In genomic region chr3:123641505-123641904, GRCh38 we compare ENCODE assay signal across 22 cellular contexts. TPM values are rescaled to one million over a fixed set of nuclear protein-coding genes. Genes with fewer than 3 reads are reported as not detected.
DNase-seq lines count a peak whose midpoint lies in the region; ATAC-seq and TF ChIP-seq lines count a peak whose summit lies in the region.
"Had no signal": no experiment of that assay in that cellular context is flagged by ENCODE, and none has a peak within 500 bp of the region (broad histone marks: within the 10 kb centered on the region; RNA-seq: fewer than 3 reads in every experiment).

No MANE protein-coding gene starts in this region.

- H4K12ac ChIP-seq in trophoblast cell (ENCODE audit: low read depth, low read length) = no peak overlapping the region

- H3K9ac ChIP-seq in trophoblast cell (ENCODE audit: low read length) = no peak overlapping the region

- H3K4me1 ChIP-seq in adrenal gland (replicated peaks in 1 of 2) (no peaks in the 10 kb centered on the region), gastroesophageal sphincter (peaks cover 10 to 100% (median 12%) of the 10 kb centered on the region in 3 donors), trophoblast cell (ENCODE audit: control insufficient read depth in 1 of 2, insufficient read depth in 2 of 2, low read length in 2 of 2) (peaks cover 19 to 36% of the 10 kb centered on the region in 2 experiments), upper lobe of left lung (peaks cover 0 to 6% (median 1%) of the 10 kb centered on the region in 4 donors)
- H3K4me1 ChIP-seq: thyroid gland had no signal

- H3K79me2 ChIP-seq in trophoblast cell (ENCODE audit: control insufficient read depth, insufficient read depth, low read length, poor library complexity) = no peaks in the 10 kb centered on the region

- no peaks in the 10 kb centered on the region for H3K36me3 Mint-ChIP-seq in T-cell
- H3K36me3 Mint-ChIP-seq: naive thymus-derived CD4-positive, alpha-beta T cell had no signal

- H3K4me3 ChIP-seq in adrenal gland (no peak overlapping the region), gastroesophageal sphincter (no peak overlapping the region), trophoblast cell (ENCODE audit: low read depth, low read length) (no peak overlapping the region), upper lobe of left lung (no peak overlapping the region)
- H3K4me3 ChIP-seq: Peyer's patch, thyroid gland had no signal

- DNase-seq in adrenal gland (no peak), trophoblast cell (no peak), upper lobe of left lung (no peak), NK-92 (lab: John Stamatoyannopoulos, UW; ENCODE audit: unreplicated experiment) (no peak), T-cell (no peak)
- DNase-seq in stimulated activated CD4-positive, alpha-beta T cell treated with anti-CD3 and anti-CD28 coated beads, Interleukin-1b, Interleukin-23, amount 100 ng/mL, for 48 hours = no peak
- DNase-seq: activated naive CD4-positive, alpha-beta T cell treated with anti-CD3 and anti-CD28 coated beads, Interleukin-2, amount 50 U/mL, for 16 hours; Caco-2; HCEC 1CT; Kasumi-1; mesenchymal stem cell; naive thymus-derived CD4-positive, alpha-beta T cell; NCI-H1417 treated with DMSO at 0.1 percent for 48 hours; NCI-H2029 treated with DMSO at 0.1 percent for 48 hours; NCI-H526 treated with DMSO at 0.1 percent for 48 hours; Peyer's patch; stimulated activated naive CD4-positive, alpha-beta T cell; thyroid gland had no signal

- no peak for ATAC-seq in gastroesophageal sphincter
- no peak for ATAC-seq in upper lobe of left lung (ENCODE audit: low FRiP score in 2 of 2)
- no peak for ATAC-seq in T-cell (replicated peaks in 1 of 4)

- TF ChIP-seq EP300 in gastroesophageal sphincter (IDR thresholded peaks at IDR 0.05) (no peak), upper lobe of left lung (IDR thresholded peaks at IDR 0.05) (no peak)

- H3K4me2 ChIP-seq in trophoblast cell (ENCODE audit: low read length) = no peak overlapping the region

- H3K9me3 ChIP-seq in adrenal gland (replicated peaks in 1 of 3) (no peaks in the 10 kb centered on the region), gastroesophageal sphincter (no peaks in the 10 kb centered on the region), trophoblast cell (ENCODE audit: insufficient read depth, low read depth, low read length) (peaks cover 2% of the 10 kb centered on the region), upper lobe of left lung (no peaks in the 10 kb centered on the region)
- H3K9me3 ChIP-seq: Caco-2, Peyer's patch, thyroid gland had no signal

- H3K4me3 Mint-ChIP-seq in T-cell = no peak overlapping the region
- H3K4me3 Mint-ChIP-seq: naive thymus-derived CD4-positive, alpha-beta T cell; T-helper 2 cell treated with Interferon-gamma antibody and Interleukin-4, amounts not matched to agents 5 μg/mL and 100 μg/mL, for 36 hours had no signal

- H3K14ac ChIP-seq in trophoblast cell (ENCODE audit: low read length) = no peak overlapping the region

- no peak overlapping the region for H4K8ac ChIP-seq in trophoblast cell (ENCODE audit: low read depth, low read length)

- H3K36me3 ChIP-seq in adrenal gland (replicated peaks in 1 of 2) = no peaks in the 10 kb centered on the region
- H3K36me3 ChIP-seq in gastroesophageal sphincter = peaks cover 0 to 77% of the 10 kb centered on the region in 2 donors
- peaks cover 16 to 26% of the 10 kb centered on the region in 2 experiments for H3K36me3 ChIP-seq in trophoblast cell (ENCODE audit: control insufficient read depth in 1 of 2, insufficient read depth in 2 of 2, low read length in 2 of 2)
- peaks cover 7 to 75% (median 47%) of the 10 kb centered on the region in 4 donors for H3K36me3 ChIP-seq in upper lobe of left lung
- H3K36me3 ChIP-seq: thyroid gland had no signal

- H3K4me1 Mint-ChIP-seq in T-cell = no peaks in the 10 kb centered on the region

- WGBS in adrenal gland, 4 donors = 61 to 72% (median 66%) methylated on average over 4 of the region's 4 CpGs
- WGBS in gastroesophageal sphincter (ENCODE audit: low coverage in 1 of 2), 2 donors = 37 to 57% methylated on average over 2 to 4 of the region's 4 CpGs
- WGBS in trophoblast cell (ENCODE audit: extremely low coverage, insufficient coverage, insufficient read length) = 90% methylated on average over 2 of the region's 4 CpGs
- WGBS in upper lobe of left lung, 2 donors = 47 to 71% methylated on average over 3 to 4 of the region's 4 CpGs

- H2BK12ac ChIP-seq in trophoblast cell (ENCODE audit: low read length) = no peak overlapping the region

- intact Hi-C loops in adrenal gland (cut with DNase I) = no loop called here

- peaks cover 8% of the 10 kb centered on the region for H3K79me1 ChIP-seq in trophoblast cell (ENCODE audit: low read length)

- H3K18ac ChIP-seq in trophoblast cell (ENCODE audit: low read length) = no peak overlapping the region

- no peak overlapping the region for H2BK120ac ChIP-seq in trophoblast cell (ENCODE audit: insufficient read depth, low read length, poor library complexity)

- H3K27ac Mint-ChIP-seq in T-cell = no peak overlapping the region
- H3K27ac Mint-ChIP-seq: activated T-helper 2 cell treated with anti-CD3 and anti-CD28 coated beads, Interferon-gamma antibody, Interleukin-2, Interleukin-4, amounts not matched to agents 10 μg/mL and 5 μg/mL and 100 μg/mL, durations not matched to agents 14 hours and 24 hours and 36 hours; T-helper 2 cell treated with Interferon-gamma antibody and Interleukin-4, amounts not matched to agents 5 μg/mL and 100 μg/mL, for 36 hours had no signal

- no peak overlapping the region for H2AFZ ChIP-seq in trophoblast cell (ENCODE audit: insufficient read depth, low read length, poor library complexity)

- no peak overlapping the region for H2AK5ac ChIP-seq in trophoblast cell (ENCODE audit: low read length)

- POLR2A ChIA-PET in T-cell (lab: Charles Lee) = no interaction called here

- H4K91ac ChIP-seq in trophoblast cell (ENCODE audit: low read depth, low read length) = peak overlapping the region; percentile 37

- H3K27me3 ChIP-seq in adrenal gland (no peaks in the 10 kb centered on the region), gastroesophageal sphincter (no peaks in the 10 kb centered on the region), trophoblast cell (ENCODE audit: insufficient read depth, low read length) (no peaks in the 10 kb centered on the region), upper lobe of left lung (no peaks in the 10 kb centered on the region)
- H3K27me3 ChIP-seq: Peyer's patch, thyroid gland had no signal

- peaks cover 1 to 3% of the 10 kb centered on the region in 2 donors for H3K27me3 Mint-ChIP-seq in T-cell

- no peak overlapping the region for H3K4ac ChIP-seq in trophoblast cell (ENCODE audit: low read depth, low read length)

- no peak overlapping the region for H3K23ac ChIP-seq in trophoblast cell (ENCODE audit: low read length)

- H3K27ac ChIP-seq in adrenal gland (peak overlapping the region in 3 of 5 donors; percentile 47 to 78 (median 50)), gastroesophageal sphincter (peak overlapping the region; percentile 91 to 96 (median 93)), trophoblast cell (ENCODE audit: low read depth, low read length) (peak overlapping the region; percentile 16), upper lobe of left lung (peak overlapping the region in 3 of 4 donors; percentile 12 to 47 (median 30))
- H3K27ac ChIP-seq: C4-2B, thyroid gland had no signal

- H2BK5ac ChIP-seq in trophoblast cell (ENCODE audit: low read depth, low read length, poor library complexity) = no peak overlapping the region

- TF ChIP-seq CTCF in adrenal gland (IDR thresholded peaks at IDR 0.05) = no peak
- no peak for TF ChIP-seq CTCF in gastroesophageal sphincter (IDR thresholded peaks at IDR 0.05)
- TF ChIP-seq CTCF in upper lobe of left lung (IDR thresholded peaks at IDR 0.05) = no peak

- CTCF ChIA-PET in T-cell (lab: Charles Lee) = interaction anchor here in 1 of 2 donors (0.9 kb wide), 1 partner anchor 82 kb away, joined by 5 read pairs; no protein-coding TSS in a partner anchor

- TF ChIP-seq POLR2A in adrenal gland (IDR thresholded peaks at IDR 0.05) (no peak), gastroesophageal sphincter (IDR thresholded peaks at IDR 0.05) (no peak), upper lobe of left lung (IDR thresholded peaks at IDR 0.05) (no peak)

- H3K9me3 Mint-ChIP-seq in T-cell = no peaks in the 10 kb centered on the region
- H3K9me3 Mint-ChIP-seq: activated T-helper 2 cell treated with anti-CD3 and anti-CD28 coated beads, Interferon-gamma antibody, Interleukin-2, Interleukin-4, amounts not matched to agents 10 μg/mL and 5 μg/mL and 100 μg/mL, durations not matched to agents 14 hours and 24 hours and 36 hours; naive thymus-derived CD4-positive, alpha-beta T cell; T-helper 2 cell treated with Interferon-gamma antibody and Interleukin-4, amounts not matched to agents 5 μg/mL and 100 μg/mL, for 36 hours had no signal

RNA-seq across cellular contexts. Expression of gene HACD2, which starts 56.7 kb away (rescaled TPM):
- total RNA-seq in adrenal gland (10 to 100 TPM; 14.2 to 29.9 (median 23.0) TPM), gastroesophageal sphincter (10 to 100 TPM; 21.3 to 36.7 (median 28.1) TPM), upper lobe of left lung (10 to 100 TPM; 12.5 to 60.4 (median 39.1) TPM), T-cell (10 to 100 TPM; 18.2 to 23.2 (median 20.7) TPM)
- polyA plus RNA-seq in adrenal gland = 10 to 100 TPM in 1 of 3 donors, 1 to 10 TPM in 2; 5.1 to 22.0 (median 8.1) TPM
- 48.8 and 49.1 TPM in 2 replicates for polyA plus RNA-seq in trophoblast cell (2013)

Comparison
In these comparisons a context has a peak if more than half of its experiments do, and no peak if none do; other contexts are left out.
1. H3K27ac ChIP-seq: peak in every context shown above with its lines; median percentile 93 in gastroesophageal sphincter; 50 in adrenal gland; 30 in upper lobe of left lung; 16 in trophoblast cell.